8 cellular contexts compared by ENCODE assay signal in the genomic region with DNA sequence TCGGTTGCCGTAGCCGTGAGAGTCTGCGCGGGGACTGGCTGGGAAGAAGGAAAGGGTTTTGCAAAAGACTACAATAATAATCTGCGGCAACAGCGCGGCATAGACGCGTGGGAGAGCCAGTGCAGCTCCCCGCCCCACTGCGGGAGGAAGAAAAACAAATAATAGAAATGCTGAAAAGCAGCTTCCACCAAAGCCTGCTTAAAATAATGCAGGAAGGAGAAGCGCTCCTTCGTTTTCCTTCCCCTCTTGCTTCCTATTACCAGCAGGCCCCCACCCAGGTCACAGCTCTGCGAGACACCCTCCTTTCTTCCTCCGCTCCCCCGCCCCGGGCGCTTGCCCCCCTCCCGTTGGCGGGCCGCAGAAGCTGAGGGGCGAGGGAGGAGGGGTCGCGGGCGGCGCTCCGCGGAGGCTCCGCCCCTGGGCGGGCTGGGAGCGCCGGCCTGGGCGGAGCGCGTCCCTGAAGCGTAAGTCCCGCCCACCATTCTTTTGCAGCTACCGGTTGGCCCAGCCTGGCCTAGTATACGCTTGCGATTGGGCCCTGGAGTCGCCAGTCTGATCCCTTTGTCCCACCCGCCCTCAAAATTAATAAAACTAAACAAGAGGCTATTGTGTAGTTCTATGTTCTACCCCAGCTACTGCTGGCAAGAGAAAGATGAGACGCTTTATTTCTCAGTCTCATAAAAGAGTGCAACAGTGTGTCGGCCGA. TPM values are rescaled to one million over a fixed set of nuclear protein-coding genes. Genes with fewer than 3 reads are reported as not detected.
DNase-seq lines count a peak whose midpoint lies in the region; ATAC-seq, FAIRE-seq and TF ChIP-seq lines count a peak whose summit lies in the region.

No MANE protein-coding gene starts in this region.

- intact Hi-C loops in ascending aorta (cut with DNase I) (no loop called here), aorta (cut with DNase I) (loop anchor here in 1 of 2 donors (10.0 kb wide), 1 partner anchor 166 kb away; a partner anchor contains a TSS)

- H3K4me2 ChIP-seq in hepatocyte, result peak overlapping the region; percentile 79

- ATAC-seq in HG02763 (IDR thresholded peaks at IDR 0.05; ENCODE audit: unreplicated experiment), result peak; percentile 95
- peak; percentile 95 for ATAC-seq in aorta (ENCODE audit: low FRiP score)

- TF ChIP-seq CTCF in ascending aorta (IDR thresholded peaks at IDR 0.05) (no peak), hepatocyte (IDR thresholded peaks at IDR 0.05; ENCODE audit: poor library complexity) (no peak)

- no peak for TF ChIP-seq POLR2A in GM12891 (IDR thresholded peaks at IDR 0.05; ENCODE audit: low read depth, low read length)

- no peaks in the 10 kb centered on the region for H3K36me3 ChIP-seq in ascending aorta
- H3K36me3 ChIP-seq in hepatocyte (replicated peaks; ENCODE audit: insufficient read depth, low read depth), result no peaks in the 10 kb centered on the region
- H3K36me3 ChIP-seq in aorta (ENCODE audit: control insufficient read depth in 1 of 2, insufficient read depth in 2 of 2, low read length in 1 of 2), result no peaks in the 10 kb centered on the region

- no peaks in the 10 kb centered on the region for H3K9me3 ChIP-seq in ascending aorta
- H3K9me3 ChIP-seq in hepatocyte (ENCODE audit: low read depth), result no peaks in the 10 kb centered on the region
- no peaks in the 10 kb centered on the region for H3K9me3 ChIP-seq in aorta (ENCODE audit: control insufficient read depth, low read length)

- H3K9me2 ChIP-seq in hepatocyte (replicated peaks; ENCODE audit: insufficient read depth), result no peaks in the 10 kb centered on the region

- H3K27ac ChIP-seq in ascending aorta (peak overlapping the region; percentile 63 to 76), hepatocyte (peak overlapping the region; percentile 85), aorta (ENCODE audit: low read depth in 1 of 2, low read length in 2 of 2) (peak overlapping the region in 1 of 2 donors; percentile 64)

- no peaks in the 10 kb centered on the region for H3K4me1 ChIP-seq in ascending aorta
- peaks cover 38% of the 10 kb centered on the region for H3K4me1 ChIP-seq in hepatocyte (ENCODE audit: insufficient read depth)
- no peaks in the 10 kb centered on the region for H3K4me1 ChIP-seq in aorta (ENCODE audit: control insufficient read depth in 1 of 2, insufficient read depth in 2 of 2, low read length in 2 of 2)

- DNase-seq in GM12891 (ENCODE audit: insufficient read length, low spot score) (peak; percentile 43), NCI-H1417 (lab: John Stamatoyannopoulos, UW) (peak; percentile 80 to 93 (median 86)), T-helper 2 cell (peak; percentile 41 to 88 (median 68)), ascending aorta (ENCODE audit: low spot score in 2 of 2) (peak; percentile 21 to 86), hepatocyte (ENCODE audit: low spot score) (peak; percentile 98), retina (peak; percentile 92), aorta (peak; percentile 89 to 91)

- 4% methylated on average over 33 of the region's 46 CpGs for WGBS in hepatocyte (ENCODE audit: low lambda C conversion rate, missing lambda C conversion rate)
- WGBS in aorta, 2 donors, result 1 to 16% methylated on average over 37 to 46 of the region's 46 CpGs

- FAIRE-seq in GM12891 (lab: Jason Lieb, UNC), result peak; percentile 79

- H4K20me1 ChIP-seq in hepatocyte (ENCODE audit: insufficient read depth, poor library complexity, severe bottlenecking), result no peaks in the 10 kb centered on the region

- peaks cover 41% of the 10 kb centered on the region for H3K79me2 ChIP-seq in hepatocyte

- H2AFZ ChIP-seq in hepatocyte, result peak overlapping the region; percentile 64

- H3K4me3 ChIP-seq in ascending aorta (peak overlapping the region; percentile 47 to 78), hepatocyte (peak overlapping the region; percentile 63), aorta (ENCODE audit: low read length in 2 of 2) (peak overlapping the region; percentile 51 to 74)

- H3K27me3 ChIP-seq in ascending aorta, result no peaks in the 10 kb centered on the region
- H3K27me3 ChIP-seq in hepatocyte, result no peaks in the 10 kb centered on the region
- H3K27me3 ChIP-seq in aorta (ENCODE audit: control insufficient read depth in 1 of 2, insufficient read depth in 2 of 2, low read length in 1 of 2), result no peaks in the 10 kb centered on the region

TF ChIP-seq in GM12891, 5 proteins besides CTCF, POLR2A, EP300 and RAD21:
- TF ChIP-seq POLR2AphosphoS5 (IDR thresholded peaks at IDR 0.05; ENCODE audit: low read depth, low read length) (no peak), SPI1 (IDR thresholded peaks at IDR 0.05; ENCODE audit: low read depth, low read length) (no peak), PAX5 (IDR thresholded peaks at IDR 0.05; ENCODE audit: insufficient read depth, low read length, severe bottlenecking) (no peak)

RNA-seq across cellular contexts. Expression of a gene that starts 0.6 kb away (rescaled TPM):
- polyA plus RNA-seq in GM12891 (2012; ENCODE audit: low read depth, missing spikeins), result 0.91 TPM
- total RNA-seq in ascending aorta, result 3.9 TPM
- 93.3 and 94.6 TPM in 2 replicates for total RNA-seq in hepatocyte
- polyA plus RNA-seq in hepatocyte, result 52.1 and 53.0 TPM in 2 replicates
- 10 to 100 TPM; 11.6 to 17.3 TPM for total RNA-seq in aorta
- 1 to 10 TPM; 4.0 to 6.3 TPM for polyA plus RNA-seq in aorta

Comparison
In these comparisons a context has a peak if more than half of its experiments do, and no peak if none do; other contexts are left out.
1. DNase-seq: peak in every context shown above with its lines; median percentile 98 in hepatocyte; 92 in retina; 90 in aorta; 86 in NCI-H1417; 68 in T-helper 2 cell; 54 in ascending aorta; 43 in GM12891.